ENCODE assay signal across 8 cellular contexts in genomic region chr9:83957029-83957513, GRCh38. TPM values are rescaled to one million over a fixed set of nuclear protein-coding genes. Genes with fewer than 3 reads are reported as not detected.
DNase-seq lines count a peak whose midpoint lies in the region; ATAC-seq, FAIRE-seq and TF ChIP-seq lines count a peak whose summit lies in the region.

No MANE protein-coding gene starts in this region.

- peak overlapping the region; percentile 87 for H3K9ac ChIP-seq in keratinocyte (ENCODE audit: control insufficient read depth, extremely low read depth, insufficient read depth, low read length)

- no peaks in the 10 kb centered on the region for H3K36me3 ChIP-seq in keratinocyte (ENCODE audit: control insufficient read depth in 2 of 2, extremely low read depth in 1 of 2, insufficient read depth in 2 of 2, low read length in 2 of 2)
- H3K36me3 ChIP-seq in thoracic aorta = peaks cover 6% of the 10 kb centered on the region

- H3K27ac Mint-ChIP-seq in activated T-cell treated with anti-CD3 and anti-CD28 coated beads, Interleukin-2, amount 50 U/mL, for 24 hours = peak overlapping the region; percentile 97
- peak overlapping the region; percentile 68 for H3K27ac Mint-ChIP-seq in activated CD4-positive, alpha-beta memory T cell treated with anti-CD3 and anti-CD28 coated beads, Interleukin-2, amount 10 ng/mL, durations not matched to agents 7 days and 5 days

- POLR2A ChIA-PET in activated CD4-positive, alpha-beta memory T cell treated with anti-CD3 and anti-CD28 coated beads, Interleukin-2, amount 10 ng/mL, durations not matched to agents 7 days and 5 days (lab: Charles Lee) = interaction anchor here (1.0 to 4.7 kb wide), 8 partner anchors 8 to 336 kb away, joined by 3 to 64 read pairs (median 6); partner anchors contain the start of genes HNRNPK and RMI1

- H3K9me1 ChIP-seq in keratinocyte (ENCODE audit: control insufficient read depth, extremely low read depth, insufficient read depth, low read length) = no peaks in the 10 kb centered on the region

- H3K27me3 Mint-ChIP-seq in activated T-cell treated with anti-CD3 and anti-CD28 coated beads, Interleukin-2, amount 50 U/mL, for 24 hours = no peaks in the 10 kb centered on the region
- H3K27me3 Mint-ChIP-seq in activated CD4-positive, alpha-beta memory T cell treated with anti-CD3 and anti-CD28 coated beads, Interleukin-2, amount 10 ng/mL, durations not matched to agents 7 days and 5 days = no peaks in the 10 kb centered on the region

- ATAC-seq in thoracic aorta (ENCODE audit: insufficient number of reproducible peaks, low FRiP score, low read depth) (no peak), HG03196 (IDR thresholded peaks at IDR 0.05; ENCODE audit: unreplicated experiment) (no peak)

- peak overlapping the region; percentile 100 for H2AFZ ChIP-seq in keratinocyte (ENCODE audit: control insufficient read depth, low read length)

- no peaks in the 10 kb centered on the region for H4K20me1 ChIP-seq in keratinocyte (ENCODE audit: control insufficient read depth, extremely low read depth, insufficient read depth, low read length)

- dilution Hi-C loops in keratinocyte (cut with MboI; ENCODE audit: extremely low pct_ligation_motif_present, low sequenced_read_pairs) = no loop called here

- TF ChIP-seq CTCF in keratinocyte (optimal IDR thresholded peaks at IDR 0.05 in 1 of 3, IDR thresholded peaks at IDR 0.05 in 1 of 3, conservative IDR thresholded peaks at IDR 0.05 in 1 of 3; ENCODE audit: extremely low read depth in 1 of 3, insufficient read depth in 2 of 3, low read length in 3 of 3) (no peak), thoracic aorta (IDR thresholded peaks at IDR 0.05) (no peak)

- intact Hi-C loops in posterior vena cava (cut with DNase I) = no loop called here

- DNase-seq in activated T-cell treated with anti-CD3 and anti-CD28 coated beads, Interleukin-2, amount 50 U/mL, for 24 hours = no peak
- DNase-seq in activated T-cell treated with anti-CD3 and anti-CD28 coated beads, Interleukin-2, amount 50 U/mL, for 48 hours = no peak
- DNase-seq in activated CD4-positive, alpha-beta memory T cell treated with anti-CD3 and anti-CD28 coated beads, Interleukin-2, amount 10 ng/mL, durations not matched to agents 7 days and 5 days = no peak
- DNase-seq in keratinocyte (ENCODE audit: low read depth, low spot score) = no peak
- no peak for DNase-seq in thoracic aorta (ENCODE audit: low spot score)
- DNase-seq in NCI-H345 treated with DMSO at 0.1 percent for 48 hours (lab: John Stamatoyannopoulos, UW; ENCODE audit: unreplicated experiment) = no peak
- DNase-seq in posterior vena cava (ENCODE audit: low spot score) = no peak

- peaks cover 24% of the 10 kb centered on the region for H3K4me1 Mint-ChIP-seq in activated T-cell treated with anti-CD3 and anti-CD28 coated beads, Interleukin-2, amount 50 U/mL, for 24 hours (ENCODE audit: low read depth)
- peaks cover 22% of the 10 kb centered on the region for H3K4me1 Mint-ChIP-seq in activated CD4-positive, alpha-beta memory T cell treated with anti-CD3 and anti-CD28 coated beads, Interleukin-2, amount 10 ng/mL, durations not matched to agents 7 days and 5 days

- no peak for FAIRE-seq in keratinocyte (lab: Jason Lieb, UNC)

- H3K9me3 ChIP-seq in keratinocyte (ENCODE audit: control insufficient read depth, low read depth, low read length) (no peaks in the 10 kb centered on the region), thoracic aorta (no peaks in the 10 kb centered on the region)

- peaks cover 16% of the 10 kb centered on the region for H3K4me1 ChIP-seq in keratinocyte (ENCODE audit: control insufficient read depth, extremely low read depth, insufficient read depth, low read length)
- H3K4me1 ChIP-seq in thoracic aorta (ENCODE audit: control insufficient read depth in 1 of 2, low read depth in 2 of 2) = peaks cover 3 to 22% of the 10 kb centered on the region in 2 donors

- no peaks in the 10 kb centered on the region for H3K27me3 ChIP-seq in keratinocyte (ENCODE audit: control insufficient read depth, extremely low read depth, insufficient read depth, low read length)
- H3K27me3 ChIP-seq in thoracic aorta (replicated peaks; ENCODE audit: insufficient read depth) = no peaks in the 10 kb centered on the region

- CTCF ChIA-PET in activated CD4-positive, alpha-beta memory T cell treated with anti-CD3 and anti-CD28 coated beads, Interleukin-2, amount 10 ng/mL, durations not matched to agents 7 days and 5 days (lab: Charles Lee) = no interaction called here

- H3K4me3 ChIP-seq in keratinocyte (ENCODE audit: control insufficient read depth in 2 of 3, extremely low read depth in 1 of 3, insufficient read depth in 2 of 3, low read depth in 1 of 3, low read length in 3 of 3) (peak overlapping the region; percentile 48 to 89 (median 75)), thoracic aorta (peak overlapping the region; percentile 91)

- peaks cover 37% of the 10 kb centered on the region for H3K36me3 Mint-ChIP-seq in activated T-cell treated with anti-CD3 and anti-CD28 coated beads, Interleukin-2, amount 50 U/mL, for 24 hours (ENCODE audit: low read depth)
- H3K36me3 Mint-ChIP-seq in activated CD4-positive, alpha-beta memory T cell treated with anti-CD3 and anti-CD28 coated beads, Interleukin-2, amount 10 ng/mL, durations not matched to agents 7 days and 5 days (ENCODE audit: low read depth) = peaks cover 13% of the 10 kb centered on the region

- peak overlapping the region; percentile 87 for H3K4me2 ChIP-seq in keratinocyte (ENCODE audit: control insufficient read depth, extremely low read depth, insufficient read depth, low read depth, low read length)

- H3K4me3 Mint-ChIP-seq in activated T-cell treated with anti-CD3 and anti-CD28 coated beads, Interleukin-2, amount 50 U/mL, for 24 hours = peak overlapping the region; percentile 97
- H3K4me3 Mint-ChIP-seq in activated CD4-positive, alpha-beta memory T cell treated with anti-CD3 and anti-CD28 coated beads, Interleukin-2, amount 10 ng/mL, durations not matched to agents 7 days and 5 days = peak overlapping the region; percentile 93

- H3K9me3 Mint-ChIP-seq in activated T-cell treated with anti-CD3 and anti-CD28 coated beads, Interleukin-2, amount 50 U/mL, for 24 hours = no peaks in the 10 kb centered on the region
- no peaks in the 10 kb centered on the region for H3K9me3 Mint-ChIP-seq in activated CD4-positive, alpha-beta memory T cell treated with anti-CD3 and anti-CD28 coated beads, Interleukin-2, amount 10 ng/mL, durations not matched to agents 7 days and 5 days

- peak overlapping the region; percentile 76 for H3K27ac ChIP-seq in keratinocyte (ENCODE audit: control insufficient read depth, insufficient read depth, low read length)
- H3K27ac ChIP-seq in thoracic aorta = peak overlapping the region; percentile 86 to 89

- H3K79me2 ChIP-seq in keratinocyte (ENCODE audit: control insufficient read depth, insufficient read depth, low read length) = no peaks in the 10 kb centered on the region

RNA-seq across cellular contexts. Expression of gene HNRNPK, which starts 22.9 kb away (rescaled TPM):
- total RNA-seq in activated CD4-positive, alpha-beta memory T cell treated with anti-CD3 and anti-CD28 coated beads, Interleukin-2, amount 10 ng/mL, durations not matched to agents 7 days and 5 days = 100 to 1,000 TPM; 614 to 616 TPM
- 410 to 661 TPM (median 484 TPM) in 3 replicates for polyA plus RNA-seq in keratinocyte
- 1,011 TPM for polyA plus RNA-seq in keratinocyte (2011; ENCODE audit: low read depth)
- 374 and 482 TPM in 2 replicates for polyA plus RNA-seq in keratinocyte (2011; cell fraction: cytosol; rRNA removed)
- 501 and 560 TPM in 2 replicates for polyA plus RNA-seq in keratinocyte (2011; cell fraction: nucleus; rRNA removed)
- 325 and 537 TPM in 2 replicates for polyA plus RNA-seq in keratinocyte (2012; ENCODE audit: low replicate concordance)
- polyA minus RNA-seq in keratinocyte = 321 to 527 TPM (median 344 TPM) in 3 replicates
- polyA minus RNA-seq in keratinocyte (2011; cell fraction: cytosol; rRNA and poly(A)+ RNA removed) = 341 TPM
- 222 and 346 TPM in 2 replicates for polyA minus RNA-seq in keratinocyte (2011; cell fraction: nucleus; rRNA and poly(A)+ RNA removed)
- 100 to 1,000 TPM; 326 to 392 TPM for total RNA-seq in thoracic aorta
- total RNA-seq in posterior vena cava = 100 to 1,000 TPM; 343 to 360 TPM

RNA-seq across cellular contexts. Expression of gene RMI1, which starts 23.5 kb away (rescaled TPM):
- 10 to 100 TPM; 22.1 to 22.4 TPM for total RNA-seq in activated CD4-positive, alpha-beta memory T cell treated with anti-CD3 and anti-CD28 coated beads, Interleukin-2, amount 10 ng/mL, durations not matched to agents 7 days and 5 days
- 0.97 to 3.6 TPM (median 1.1 TPM) in 3 replicates for polyA plus RNA-seq in keratinocyte
- polyA plus RNA-seq in keratinocyte (2011; ENCODE audit: low read depth) = 1.1 TPM
- 1.3 and 2.1 TPM in 2 replicates for polyA plus RNA-seq in keratinocyte (2011; cell fraction: cytosol; rRNA removed)
- 2.0 and 2.5 TPM in 2 replicates for polyA plus RNA-seq in keratinocyte (2011; cell fraction: nucleus; rRNA removed)
- 1.8 and 5.3 TPM in 2 replicates for polyA plus RNA-seq in keratinocyte (2012; ENCODE audit: low replicate concordance)
- polyA minus RNA-seq in keratinocyte = 0.82 to 3.9 TPM (median 0.96 TPM) in 3 replicates
- polyA minus RNA-seq in keratinocyte (2011; cell fraction: cytosol; rRNA and poly(A)+ RNA removed) = 2.3 TPM
- 0.74 and 3.2 TPM in 2 replicates for polyA minus RNA-seq in keratinocyte (2011; cell fraction: nucleus; rRNA and poly(A)+ RNA removed)
- total RNA-seq in thoracic aorta (1 to 10 TPM in 1 of 2 donors, under 1 TPM in 1; 0.95 to 1.6 TPM), posterior vena cava (1 to 10 TPM; 3.7 to 4.0 TPM)

RNA-seq across cellular contexts. Expression of gene KIF27, which starts 35.8 kb away (rescaled TPM):
- 1 to 10 TPM; 2.3 TPM for total RNA-seq in activated CD4-positive, alpha-beta memory T cell treated with anti-CD3 and anti-CD28 coated beads, Interleukin-2, amount 10 ng/mL, durations not matched to agents 7 days and 5 days
- polyA plus RNA-seq in keratinocyte = 1.0 to 2.2 TPM (median 1.6 TPM) in 3 replicates
- 16.7 TPM for polyA plus RNA-seq in keratinocyte (2011; ENCODE audit: low read depth)
- polyA plus RNA-seq in keratinocyte (2011; cell fraction: cytosol; rRNA removed) = 0.55 and 1.2 TPM in 2 replicates
- polyA plus RNA-seq in keratinocyte (2011; cell fraction: nucleus; rRNA removed) = 2.6 and 4.3 TPM in 2 replicates
- polyA plus RNA-seq in keratinocyte (2012; ENCODE audit: low replicate concordance) = 1.2 and 3.7 TPM in 2 replicates
- 1.2 to 4.6 TPM (median 1.5 TPM) in 3 replicates for polyA minus RNA-seq in keratinocyte
- polyA minus RNA-seq in keratinocyte (2011; cell fraction: cytosol; rRNA and poly(A)+ RNA removed) = 1.2 TPM
- 3.7 and 5.5 TPM in 2 replicates for polyA minus RNA-seq in keratinocyte (2011; cell fraction: nucleus; rRNA and poly(A)+ RNA removed)
- 1 to 10 TPM; 2.3 to 4.3 TPM for total RNA-seq in thoracic aorta
- 1 to 10 TPM; 5.0 to 6.1 TPM for total RNA-seq in posterior vena cava

Comparison
In these comparisons a context has a peak if more than half of its experiments do, and no peak if none do; other contexts are left out.
1. RNA of gene RMI1, which starts 23.5 kb away (total RNA-seq): 22.1 to 22.4 TPM in activated CD4-positive, alpha-beta memory T cell treated with anti-CD3 and anti-CD28 coated beads, Interleukin-2, amount 10 ng/mL, durations not matched to agents 7 days and 5 days; 3.7 to 4.0 TPM in posterior vena cava and 0.95 to 1.6 TPM in thoracic aorta; every median in the first group is over 4 times any median in the second.